ENCODE assay signal across 1 cellular context in the genomic region with DNA sequence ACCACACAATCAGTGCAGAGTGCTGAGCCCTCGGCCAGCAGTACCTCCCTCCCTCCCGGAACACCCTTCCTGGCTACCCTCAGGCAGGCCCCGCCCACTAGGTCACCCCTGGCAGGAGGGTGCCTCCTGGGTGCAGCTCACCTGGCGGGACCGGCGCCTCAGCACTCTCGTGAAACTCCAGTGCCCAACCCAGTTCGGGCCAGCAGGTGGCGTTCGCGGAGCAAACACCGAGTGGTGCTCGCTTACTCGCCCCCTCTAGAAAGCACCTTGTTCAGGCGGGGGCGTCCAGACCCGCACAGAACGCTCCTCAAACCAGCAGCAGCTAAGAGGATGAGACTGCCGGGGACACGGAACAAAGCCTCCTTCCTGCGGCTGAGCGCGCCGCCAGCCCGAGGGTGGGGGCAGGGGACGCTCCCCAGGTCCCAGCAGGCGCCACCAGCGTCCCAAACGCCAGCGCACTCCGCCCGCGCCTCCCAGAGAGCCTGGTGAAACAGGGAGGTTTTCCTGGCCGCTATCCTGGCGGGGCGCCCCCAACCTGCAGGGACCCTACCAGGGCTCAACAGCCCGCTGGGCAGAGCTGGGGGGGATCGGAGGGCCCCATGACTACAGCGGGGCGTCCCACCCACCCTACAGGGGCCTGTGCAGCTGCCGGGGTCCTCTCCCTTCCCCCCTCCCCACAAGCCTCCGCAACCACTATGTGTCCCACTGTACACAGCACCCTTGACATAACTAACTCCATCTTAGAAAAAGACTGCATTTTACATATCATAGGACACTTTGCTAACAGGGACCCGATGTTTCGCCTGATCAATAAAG.
TF ChIP-seq lines count a peak whose summit lies in the region.

No MANE protein-coding gene starts in this region.

TF ChIP-seq in HepG2, 621 proteins besides CTCF, POLR2A, EP300 and RAD21 (continued from another document and continues in another):
- TF ChIP-seq, protein P1, sequence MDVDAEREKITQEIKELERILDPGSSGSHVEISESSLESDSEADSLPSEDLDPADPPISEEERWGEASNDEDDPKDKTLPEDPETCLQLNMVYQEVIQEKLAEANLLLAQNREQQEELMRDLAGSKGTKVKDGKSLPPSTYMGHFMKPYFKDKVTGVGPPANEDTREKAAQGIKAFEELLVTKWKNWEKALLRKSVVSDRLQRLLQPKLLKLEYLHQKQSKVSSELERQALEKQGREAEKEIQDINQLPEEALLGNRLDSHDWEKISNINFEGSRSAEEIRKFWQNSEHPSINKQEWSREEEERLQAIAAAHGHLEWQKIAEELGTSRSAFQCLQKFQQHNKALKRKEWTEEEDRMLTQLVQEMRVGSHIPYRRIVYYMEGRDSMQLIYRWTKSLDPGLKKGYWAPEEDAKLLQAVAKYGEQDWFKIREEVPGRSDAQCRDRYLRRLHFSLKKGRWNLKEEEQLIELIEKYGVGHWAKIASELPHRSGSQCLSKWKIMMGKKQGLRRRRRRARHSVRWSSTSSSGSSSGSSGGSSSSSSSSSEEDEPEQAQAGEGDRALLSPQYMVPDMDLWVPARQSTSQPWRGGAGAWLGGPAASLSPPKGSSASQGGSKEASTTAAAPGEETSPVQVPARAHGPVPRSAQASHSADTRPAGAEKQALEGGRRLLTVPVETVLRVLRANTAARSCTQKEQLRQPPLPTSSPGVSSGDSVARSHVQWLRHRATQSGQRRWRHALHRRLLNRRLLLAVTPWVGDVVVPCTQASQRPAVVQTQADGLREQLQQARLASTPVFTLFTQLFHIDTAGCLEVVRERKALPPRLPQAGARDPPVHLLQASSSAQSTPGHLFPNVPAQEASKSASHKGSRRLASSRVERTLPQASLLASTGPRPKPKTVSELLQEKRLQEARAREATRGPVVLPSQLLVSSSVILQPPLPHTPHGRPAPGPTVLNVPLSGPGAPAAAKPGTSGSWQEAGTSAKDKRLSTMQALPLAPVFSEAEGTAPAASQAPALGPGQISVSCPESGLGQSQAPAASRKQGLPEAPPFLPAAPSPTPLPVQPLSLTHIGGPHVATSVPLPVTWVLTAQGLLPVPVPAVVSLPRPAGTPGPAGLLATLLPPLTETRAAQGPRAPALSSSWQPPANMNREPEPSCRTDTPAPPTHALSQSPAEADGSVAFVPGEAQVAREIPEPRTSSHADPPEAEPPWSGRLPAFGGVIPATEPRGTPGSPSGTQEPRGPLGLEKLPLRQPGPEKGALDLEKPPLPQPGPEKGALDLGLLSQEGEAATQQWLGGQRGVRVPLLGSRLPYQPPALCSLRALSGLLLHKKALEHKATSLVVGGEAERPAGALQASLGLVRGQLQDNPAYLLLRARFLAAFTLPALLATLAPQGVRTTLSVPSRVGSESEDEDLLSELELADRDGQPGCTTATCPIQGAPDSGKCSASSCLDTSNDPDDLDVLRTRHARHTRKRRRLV (CRISPR knock-in tag; IDR thresholded peaks at IDR 0.05) = no peak
- no peak for TF ChIP-seq ZC3H13 (CRISPR knock-in tag; IDR thresholded peaks at IDR 0.05)
- TF ChIP-seq, protein P2, sequence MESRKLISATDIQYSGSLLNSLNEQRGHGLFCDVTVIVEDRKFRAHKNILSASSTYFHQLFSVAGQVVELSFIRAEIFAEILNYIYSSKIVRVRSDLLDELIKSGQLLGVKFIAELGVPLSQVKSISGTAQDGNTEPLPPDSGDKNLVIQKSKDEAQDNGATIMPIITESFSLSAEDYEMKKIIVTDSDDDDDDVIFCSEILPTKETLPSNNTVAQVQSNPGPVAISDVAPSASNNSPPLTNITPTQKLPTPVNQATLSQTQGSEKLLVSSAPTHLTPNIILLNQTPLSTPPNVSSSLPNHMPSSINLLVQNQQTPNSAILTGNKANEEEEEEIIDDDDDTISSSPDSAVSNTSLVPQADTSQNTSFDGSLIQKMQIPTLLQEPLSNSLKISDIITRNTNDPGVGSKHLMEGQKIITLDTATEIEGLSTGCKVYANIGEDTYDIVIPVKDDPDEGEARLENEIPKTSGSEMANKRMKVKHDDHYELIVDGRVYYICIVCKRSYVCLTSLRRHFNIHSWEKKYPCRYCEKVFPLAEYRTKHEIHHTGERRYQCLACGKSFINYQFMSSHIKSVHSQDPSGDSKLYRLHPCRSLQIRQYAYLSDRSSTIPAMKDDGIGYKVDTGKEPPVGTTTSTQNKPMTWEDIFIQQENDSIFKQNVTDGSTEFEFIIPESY (CRISPR knock-in tag; IDR thresholded peaks at IDR 0.05) = peak; percentile 40; the same call in 1 of the 2 replicates
- TF ChIP-seq ZNF552 (CRISPR knock-in tag; IDR thresholded peaks at IDR 0.05; ENCODE audit: borderline replicate concordance) = no peak; the same call in 1 of the 2 replicates
- TF ChIP-seq ZSCAN25 (CRISPR knock-in tag; IDR thresholded peaks at IDR 0.05) = no peak
- TF ChIP-seq ZNF432 (CRISPR knock-in tag; IDR thresholded peaks at IDR 0.05; ENCODE audit: borderline replicate concordance) = no peak
- TF ChIP-seq KDM5A (IDR thresholded peaks at IDR 0.05; ENCODE audit: borderline replicate concordance, low read length) = no peak
- TF ChIP-seq KDM5B (CRISPR knock-in tag; IDR thresholded peaks at IDR 0.05; ENCODE audit: borderline replicate concordance) = peak; percentile 83
- TF ChIP-seq PAWR (CRISPR knock-in tag; IDR thresholded peaks at IDR 0.05; ENCODE audit: borderline replicate concordance) = no peak
- TF ChIP-seq, protein P3, sequence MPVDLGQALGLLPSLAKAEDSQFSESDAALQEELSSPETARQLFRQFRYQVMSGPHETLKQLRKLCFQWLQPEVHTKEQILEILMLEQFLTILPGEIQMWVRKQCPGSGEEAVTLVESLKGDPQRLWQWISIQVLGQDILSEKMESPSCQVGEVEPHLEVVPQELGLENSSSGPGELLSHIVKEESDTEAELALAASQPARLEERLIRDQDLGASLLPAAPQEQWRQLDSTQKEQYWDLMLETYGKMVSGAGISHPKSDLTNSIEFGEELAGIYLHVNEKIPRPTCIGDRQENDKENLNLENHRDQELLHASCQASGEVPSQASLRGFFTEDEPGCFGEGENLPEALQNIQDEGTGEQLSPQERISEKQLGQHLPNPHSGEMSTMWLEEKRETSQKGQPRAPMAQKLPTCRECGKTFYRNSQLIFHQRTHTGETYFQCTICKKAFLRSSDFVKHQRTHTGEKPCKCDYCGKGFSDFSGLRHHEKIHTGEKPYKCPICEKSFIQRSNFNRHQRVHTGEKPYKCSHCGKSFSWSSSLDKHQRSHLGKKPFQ (CRISPR knock-in tag; IDR thresholded peaks at IDR 0.05; ENCODE audit: insufficient replicate concordance) = no peak
- TF ChIP-seq ZNF510 (CRISPR knock-in tag; IDR thresholded peaks at IDR 0.05; ENCODE audit: low read depth) = no peak
- TF ChIP-seq ZNF678 (CRISPR knock-in tag; IDR thresholded peaks at IDR 0.05) = no peak
- no peak for TF ChIP-seq TBX3 (IDR thresholded peaks at IDR 0.05; ENCODE audit: borderline replicate concordance)
- no peak for TF ChIP-seq RBFOX2 (IDR thresholded peaks at IDR 0.05; ENCODE audit: low read depth, low read length)
- 0 out of 2 replicates have a peak, but pooled peaks have one; percentile 51 for TF ChIP-seq TOPORS (CRISPR knock-in tag; IDR thresholded peaks at IDR 0.05)
- no peak for TF ChIP-seq RORA (CRISPR knock-in tag; IDR thresholded peaks at IDR 0.05)
- TF ChIP-seq ZKSCAN8 (CRISPR knock-in tag; IDR thresholded peaks at IDR 0.05; ENCODE audit: borderline replicate concordance) = no peak
- TF ChIP-seq ZNF17 (CRISPR knock-in tag; IDR thresholded peaks at IDR 0.05) = no peak
- no peak for TF ChIP-seq GPN1 (CRISPR knock-in tag; IDR thresholded peaks at IDR 0.05; ENCODE audit: borderline replicate concordance)
- TF ChIP-seq ZNF496 (CRISPR knock-in tag; IDR thresholded peaks at IDR 0.05; ENCODE audit: insufficient replicate concordance) = no peak
- TF ChIP-seq, protein P4, sequence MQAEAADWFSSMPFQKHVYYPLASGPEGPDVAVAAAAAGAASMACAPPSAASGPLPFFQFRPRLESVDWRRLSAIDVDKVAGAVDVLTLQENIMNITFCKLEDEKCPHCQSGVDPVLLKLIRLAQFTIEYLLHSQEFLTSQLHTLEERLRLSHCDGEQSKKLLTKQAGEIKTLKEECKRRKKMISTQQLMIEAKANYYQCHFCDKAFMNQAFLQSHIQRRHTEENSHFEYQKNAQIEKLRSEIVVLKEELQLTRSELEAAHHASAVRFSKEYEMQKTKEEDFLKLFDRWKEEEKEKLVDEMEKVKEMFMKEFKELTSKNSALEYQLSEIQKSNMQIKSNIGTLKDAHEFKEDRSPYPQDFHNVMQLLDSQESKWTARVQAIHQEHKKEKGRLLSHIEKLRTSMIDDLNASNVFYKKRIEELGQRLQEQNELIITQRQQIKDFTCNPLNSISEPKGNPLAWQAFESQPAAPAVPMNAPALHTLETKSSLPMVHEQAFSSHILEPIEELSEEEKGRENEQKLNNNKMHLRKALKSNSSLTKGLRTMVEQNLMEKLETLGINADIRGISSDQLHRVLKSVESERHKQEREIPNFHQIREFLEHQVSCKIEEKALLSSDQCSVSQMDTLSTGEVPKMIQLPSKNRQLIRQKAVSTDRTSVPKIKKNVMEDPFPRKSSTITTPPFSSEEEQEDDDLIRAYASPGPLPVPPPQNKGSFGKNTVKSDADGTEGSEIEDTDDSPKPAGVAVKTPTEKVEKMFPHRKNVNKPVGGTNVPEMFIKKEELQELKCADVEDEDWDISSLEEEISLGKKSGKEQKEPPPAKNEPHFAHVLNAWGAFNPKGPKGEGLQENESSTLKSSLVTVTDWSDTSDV (CRISPR knock-in tag; IDR thresholded peaks at IDR 0.05) = no peak
- TF ChIP-seq ZNF3 (CRISPR knock-in tag; IDR thresholded peaks at IDR 0.05) = no peak
- TF ChIP-seq ZNF530 (CRISPR knock-in tag; IDR thresholded peaks at IDR 0.05; ENCODE audit: low read depth) = no peak
- no peak for TF ChIP-seq KAT2B (IDR thresholded peaks at IDR 0.05; ENCODE audit: borderline replicate concordance, low read depth, low read length)
- TF ChIP-seq IRF2 (CRISPR knock-in tag; IDR thresholded peaks at IDR 0.05) = peak; percentile 44; the same call in 1 of the 2 replicates
- TF ChIP-seq, protein P5, sequence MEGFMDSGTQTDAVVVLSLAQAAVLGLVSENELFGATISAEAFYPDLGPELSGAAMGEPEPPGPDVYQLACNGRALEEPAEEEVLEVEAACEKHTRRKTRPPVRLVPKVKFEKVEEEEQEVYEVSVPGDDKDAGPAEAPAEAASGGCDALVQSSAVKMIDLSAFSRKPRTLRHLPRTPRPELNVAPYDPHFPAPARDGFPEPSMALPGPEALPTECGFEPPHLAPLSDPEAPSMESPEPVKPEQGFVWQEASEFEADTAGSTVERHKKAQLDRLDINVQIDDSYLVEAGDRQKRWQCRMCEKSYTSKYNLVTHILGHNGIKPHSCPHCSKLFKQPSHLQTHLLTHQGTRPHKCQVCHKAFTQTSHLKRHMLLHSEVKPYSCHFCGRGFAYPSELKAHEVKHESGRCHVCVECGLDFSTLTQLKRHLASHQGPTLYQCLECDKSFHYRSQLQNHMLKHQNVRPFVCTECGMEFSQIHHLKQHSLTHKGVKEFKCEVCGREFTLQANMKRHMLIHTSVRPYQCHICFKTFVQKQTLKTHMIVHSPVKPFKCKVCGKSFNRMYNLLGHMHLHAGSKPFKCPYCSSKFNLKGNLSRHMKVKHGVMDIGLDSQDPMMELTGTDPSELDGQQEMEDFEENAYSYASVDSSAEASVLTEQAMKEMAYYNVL (CRISPR knock-in tag; IDR thresholded peaks at IDR 0.05; ENCODE audit: borderline replicate concordance) = peak; percentile 51; the same call in 1 of the 2 replicates
- TF ChIP-seq, protein P6, sequence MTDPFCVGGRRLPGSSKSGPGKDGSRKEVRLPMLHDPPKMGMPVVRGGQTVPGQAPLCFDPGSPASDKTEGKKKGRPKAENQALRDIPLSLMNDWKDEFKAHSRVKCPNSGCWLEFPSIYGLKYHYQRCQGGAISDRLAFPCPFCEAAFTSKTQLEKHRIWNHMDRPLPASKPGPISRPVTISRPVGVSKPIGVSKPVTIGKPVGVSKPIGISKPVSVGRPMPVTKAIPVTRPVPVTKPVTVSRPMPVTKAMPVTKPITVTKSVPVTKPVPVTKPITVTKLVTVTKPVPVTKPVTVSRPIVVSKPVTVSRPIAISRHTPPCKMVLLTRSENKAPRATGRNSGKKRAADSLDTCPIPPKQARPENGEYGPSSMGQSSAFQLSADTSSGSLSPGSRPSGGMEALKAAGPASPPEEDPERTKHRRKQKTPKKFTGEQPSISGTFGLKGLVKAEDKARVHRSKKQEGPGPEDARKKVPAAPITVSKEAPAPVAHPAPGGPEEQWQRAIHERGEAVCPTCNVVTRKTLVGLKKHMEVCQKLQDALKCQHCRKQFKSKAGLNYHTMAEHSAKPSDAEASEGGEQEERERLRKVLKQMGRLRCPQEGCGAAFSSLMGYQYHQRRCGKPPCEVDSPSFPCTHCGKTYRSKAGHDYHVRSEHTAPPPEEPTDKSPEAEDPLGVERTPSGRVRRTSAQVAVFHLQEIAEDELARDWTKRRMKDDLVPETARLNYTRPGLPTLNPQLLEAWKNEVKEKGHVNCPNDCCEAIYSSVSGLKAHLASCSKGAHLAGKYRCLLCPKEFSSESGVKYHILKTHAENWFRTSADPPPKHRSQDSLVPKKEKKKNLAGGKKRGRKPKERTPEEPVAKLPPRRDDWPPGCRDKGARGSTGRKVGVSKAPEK (CRISPR knock-in tag; IDR thresholded peaks at IDR 0.05; ENCODE audit: borderline replicate concordance) = peak; percentile 97
- TF ChIP-seq, protein P7, sequence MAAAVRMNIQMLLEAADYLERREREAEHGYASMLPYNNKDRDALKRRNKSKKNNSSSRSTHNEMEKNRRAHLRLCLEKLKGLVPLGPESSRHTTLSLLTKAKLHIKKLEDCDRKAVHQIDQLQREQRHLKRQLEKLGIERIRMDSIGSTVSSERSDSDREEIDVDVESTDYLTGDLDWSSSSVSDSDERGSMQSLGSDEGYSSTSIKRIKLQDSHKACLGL (CRISPR knock-in tag; IDR thresholded peaks at IDR 0.05) = no peak; the same call in 1 of the 2 replicates
- peak; percentile 44; the same call in 1 of the 2 replicates for TF ChIP-seq THAP11 (CRISPR knock-in tag; IDR thresholded peaks at IDR 0.05)
- TF ChIP-seq, protein P8, sequence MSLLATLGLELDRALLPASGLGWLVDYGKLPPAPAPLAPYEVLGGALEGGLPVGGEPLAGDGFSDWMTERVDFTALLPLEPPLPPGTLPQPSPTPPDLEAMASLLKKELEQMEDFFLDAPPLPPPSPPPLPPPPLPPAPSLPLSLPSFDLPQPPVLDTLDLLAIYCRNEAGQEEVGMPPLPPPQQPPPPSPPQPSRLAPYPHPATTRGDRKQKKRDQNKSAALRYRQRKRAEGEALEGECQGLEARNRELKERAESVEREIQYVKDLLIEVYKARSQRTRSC (CRISPR knock-in tag; IDR thresholded peaks at IDR 0.05; ENCODE audit: low read depth) = no peak
- TF ChIP-seq ZNF367 (CRISPR knock-in tag; IDR thresholded peaks at IDR 0.05; ENCODE audit: borderline replicate concordance) = no peak
- 0 out of 2 replicates have a peak, but pooled peaks have one; percentile 44 for TF ChIP-seq EZH2 (conservative IDR thresholded peaks at IDR 0.05; ENCODE audit: low read depth, low read length)
- peak; percentile 88 for TF ChIP-seq SRSF1 (optimal IDR thresholded peaks at IDR 0.05; ENCODE audit: low read depth, low read length)
- no peak for TF ChIP-seq ZNF468 (CRISPR knock-in tag; IDR thresholded peaks at IDR 0.05)
- no peak for TF ChIP-seq HMGA1 (CRISPR knock-in tag; conservative IDR thresholded peaks at IDR 0.05)
- 0 out of 2 replicates have a peak, but pooled peaks have one; percentile 33 for TF ChIP-seq ISL2 (CRISPR knock-in tag; IDR thresholded peaks at IDR 0.05)
- no peak for TF ChIP-seq NFYB (CRISPR knock-in tag; IDR thresholded peaks at IDR 0.05)
- TF ChIP-seq, protein P9, sequence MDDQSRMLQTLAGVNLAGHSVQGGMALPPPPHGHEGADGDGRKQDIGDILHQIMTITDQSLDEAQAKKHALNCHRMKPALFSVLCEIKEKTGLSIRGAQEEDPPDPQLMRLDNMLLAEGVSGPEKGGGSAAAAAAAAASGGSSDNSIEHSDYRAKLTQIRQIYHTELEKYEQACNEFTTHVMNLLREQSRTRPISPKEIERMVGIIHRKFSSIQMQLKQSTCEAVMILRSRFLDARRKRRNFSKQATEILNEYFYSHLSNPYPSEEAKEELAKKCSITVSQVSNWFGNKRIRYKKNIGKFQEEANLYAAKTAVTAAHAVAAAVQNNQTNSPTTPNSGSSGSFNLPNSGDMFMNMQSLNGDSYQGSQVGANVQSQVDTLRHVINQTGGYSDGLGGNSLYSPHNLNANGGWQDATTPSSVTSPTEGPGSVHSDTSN (CRISPR knock-in tag; IDR thresholded peaks at IDR 0.05; ENCODE audit: borderline replicate concordance) = no peak
